1 cellular context compared by ENCODE assay signal in the genomic region with DNA sequence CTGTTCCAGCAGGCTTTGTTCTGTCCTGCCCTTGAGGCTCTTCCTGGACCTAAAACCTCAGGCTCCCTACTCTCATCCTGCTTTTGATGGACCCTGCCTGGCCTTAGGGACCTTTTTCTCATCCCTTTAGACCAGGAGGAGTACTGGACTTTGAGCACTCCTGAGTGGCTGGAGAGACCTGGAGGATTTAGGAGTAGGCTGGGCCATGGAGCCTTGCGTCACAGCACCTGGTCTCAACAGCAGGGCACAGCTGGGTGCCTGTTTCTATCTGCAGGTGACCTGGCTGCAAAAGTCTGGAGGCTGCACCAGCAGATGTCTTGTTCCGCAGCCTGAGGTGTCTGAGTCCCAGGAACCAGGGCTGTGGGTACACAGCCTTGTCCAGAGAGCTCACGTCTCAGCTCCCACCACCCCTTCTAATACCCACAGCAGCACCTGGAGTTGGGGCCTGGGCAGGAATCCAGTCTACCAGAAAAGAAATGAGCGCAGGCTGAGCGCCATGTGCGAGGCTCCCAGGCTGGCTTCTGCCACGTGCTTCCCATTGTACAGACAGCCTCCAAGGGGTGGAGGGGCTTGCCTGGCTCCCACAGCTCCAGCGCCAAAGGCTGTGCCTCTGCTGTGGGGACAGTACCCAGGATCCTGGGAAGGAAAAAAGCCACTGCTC.
TF ChIP-seq lines count a peak whose summit lies in the region.

No MANE protein-coding gene starts in this region.

TF ChIP-seq in HepG2, 621 proteins besides CTCF, POLR2A, EP300 and RAD21 (continues in another document):
- TF ChIP-seq ZNF382 (CRISPR knock-in tag; IDR thresholded peaks at IDR 0.05; ENCODE audit: borderline replicate concordance), result no peak
- TF ChIP-seq KDM5A (IDR thresholded peaks at IDR 0.05; ENCODE audit: borderline replicate concordance, low read length), result no peak
- no peak for TF ChIP-seq ZNF143 (CRISPR knock-in tag; IDR thresholded peaks at IDR 0.05)
- TF ChIP-seq CBX2 (IDR thresholded peaks at IDR 0.05; ENCODE audit: low read depth, low read length), result no peak
- TF ChIP-seq CBX2 (CRISPR knock-in tag; IDR thresholded peaks at IDR 0.05; ENCODE audit: low read depth), result no peak
- no peak for TF ChIP-seq FLYWCH1 (CRISPR knock-in tag; IDR thresholded peaks at IDR 0.05)
- TF ChIP-seq ZNF605 (CRISPR knock-in tag; IDR thresholded peaks at IDR 0.05), result no peak
- peak; percentile 30 for TF ChIP-seq ZEB1 (IDR thresholded peaks at IDR 0.05; ENCODE audit: insufficient replicate concordance, low read depth)
- no peak for TF ChIP-seq NFATC3 (CRISPR knock-in tag; IDR thresholded peaks at IDR 0.05)
- no peak for TF ChIP-seq LCORL (IDR thresholded peaks at IDR 0.05)
- peak; percentile 33; the same call in 1 of the 2 replicates for TF ChIP-seq LCORL (CRISPR knock-in tag; IDR thresholded peaks at IDR 0.05)
- no peak for TF ChIP-seq RCOR2 (CRISPR knock-in tag; IDR thresholded peaks at IDR 0.05)
- no peak for TF ChIP-seq HNRNPH1 (optimal IDR thresholded peaks at IDR 0.05; ENCODE audit: low read depth, low read length)
- TF ChIP-seq CREM (IDR thresholded peaks at IDR 0.05), result no peak
- TF ChIP-seq CREM (CRISPR knock-in tag; IDR thresholded peaks at IDR 0.05), result no peak
- TF ChIP-seq, protein P1, sequence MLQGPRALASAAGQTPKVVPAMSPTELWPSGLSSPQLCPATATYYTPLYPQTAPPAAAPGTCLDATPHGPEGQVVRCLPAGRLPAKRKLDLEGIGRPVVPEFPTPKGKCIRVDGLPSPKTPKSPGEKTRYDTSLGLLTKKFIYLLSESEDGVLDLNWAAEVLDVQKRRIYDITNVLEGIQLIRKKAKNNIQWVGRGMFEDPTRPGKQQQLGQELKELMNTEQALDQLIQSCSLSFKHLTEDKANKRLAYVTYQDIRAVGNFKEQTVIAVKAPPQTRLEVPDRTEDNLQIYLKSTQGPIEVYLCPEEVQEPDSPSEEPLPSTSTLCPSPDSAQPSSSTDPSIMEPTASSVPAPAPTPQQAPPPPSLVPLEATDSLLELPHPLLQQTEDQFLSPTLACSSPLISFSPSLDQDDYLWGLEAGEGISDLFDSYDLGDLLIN (CRISPR knock-in tag; IDR thresholded peaks at IDR 0.05; ENCODE audit: borderline replicate concordance), result no peak
- TF ChIP-seq, protein P2, sequence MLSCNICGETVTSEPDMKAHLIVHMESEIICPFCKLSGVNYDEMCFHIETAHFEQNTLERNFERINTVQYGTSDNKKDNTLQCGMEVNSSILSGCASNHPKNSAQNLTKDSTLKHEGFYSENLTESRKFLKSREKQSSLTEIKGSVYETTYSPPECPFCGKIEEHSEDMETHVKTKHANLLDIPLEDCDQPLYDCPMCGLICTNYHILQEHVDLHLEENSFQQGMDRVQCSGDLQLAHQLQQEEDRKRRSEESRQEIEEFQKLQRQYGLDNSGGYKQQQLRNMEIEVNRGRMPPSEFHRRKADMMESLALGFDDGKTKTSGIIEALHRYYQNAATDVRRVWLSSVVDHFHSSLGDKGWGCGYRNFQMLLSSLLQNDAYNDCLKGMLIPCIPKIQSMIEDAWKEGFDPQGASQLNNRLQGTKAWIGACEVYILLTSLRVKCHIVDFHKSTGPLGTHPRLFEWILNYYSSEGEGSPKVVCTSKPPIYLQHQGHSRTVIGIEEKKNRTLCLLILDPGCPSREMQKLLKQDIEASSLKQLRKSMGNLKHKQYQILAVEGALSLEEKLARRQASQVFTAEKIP (CRISPR knock-in tag; IDR thresholded peaks at IDR 0.05; ENCODE audit: borderline replicate concordance), result no peak
- no peak for TF ChIP-seq ELF1 (CRISPR knock-in tag; IDR thresholded peaks at IDR 0.05)
- TF ChIP-seq, protein P3, sequence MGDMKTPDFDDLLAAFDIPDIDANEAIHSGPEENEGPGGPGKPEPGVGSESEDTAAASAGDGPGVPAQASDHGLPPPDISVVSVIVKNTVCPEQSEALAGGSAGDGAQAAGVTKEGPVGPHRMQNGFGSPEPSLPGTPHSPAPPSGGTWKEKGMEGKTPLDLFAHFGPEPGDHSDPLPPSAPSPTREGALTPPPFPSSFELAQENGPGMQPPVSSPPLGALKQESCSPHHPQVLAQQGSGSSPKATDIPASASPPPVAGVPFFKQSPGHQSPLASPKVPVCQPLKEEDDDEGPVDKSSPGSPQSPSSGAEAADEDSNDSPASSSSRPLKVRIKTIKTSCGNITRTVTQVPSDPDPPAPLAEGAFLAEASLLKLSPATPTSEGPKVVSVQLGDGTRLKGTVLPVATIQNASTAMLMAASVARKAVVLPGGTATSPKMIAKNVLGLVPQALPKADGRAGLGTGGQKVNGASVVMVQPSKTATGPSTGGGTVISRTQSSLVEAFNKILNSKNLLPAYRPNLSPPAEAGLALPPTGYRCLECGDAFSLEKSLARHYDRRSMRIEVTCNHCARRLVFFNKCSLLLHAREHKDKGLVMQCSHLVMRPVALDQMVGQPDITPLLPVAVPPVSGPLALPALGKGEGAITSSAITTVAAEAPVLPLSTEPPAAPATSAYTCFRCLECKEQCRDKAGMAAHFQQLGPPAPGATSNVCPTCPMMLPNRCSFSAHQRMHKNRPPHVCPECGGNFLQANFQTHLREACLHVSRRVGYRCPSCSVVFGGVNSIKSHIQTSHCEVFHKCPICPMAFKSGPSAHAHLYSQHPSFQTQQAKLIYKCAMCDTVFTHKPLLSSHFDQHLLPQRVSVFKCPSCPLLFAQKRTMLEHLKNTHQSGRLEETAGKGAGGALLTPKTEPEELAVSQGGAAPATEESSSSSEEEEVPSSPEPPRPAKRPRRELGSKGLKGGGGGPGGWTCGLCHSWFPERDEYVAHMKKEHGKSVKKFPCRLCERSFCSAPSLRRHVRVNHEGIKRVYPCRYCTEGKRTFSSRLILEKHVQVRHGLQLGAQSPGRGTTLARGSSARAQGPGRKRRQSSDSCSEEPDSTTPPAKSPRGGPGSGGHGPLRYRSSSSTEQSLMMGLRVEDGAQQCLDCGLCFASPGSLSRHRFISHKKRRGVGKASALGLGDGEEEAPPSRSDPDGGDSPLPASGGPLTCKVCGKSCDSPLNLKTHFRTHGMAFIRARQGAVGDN (CRISPR knock-in tag; IDR thresholded peaks at IDR 0.05), result peak; percentile 44
- TF ChIP-seq, protein P4, sequence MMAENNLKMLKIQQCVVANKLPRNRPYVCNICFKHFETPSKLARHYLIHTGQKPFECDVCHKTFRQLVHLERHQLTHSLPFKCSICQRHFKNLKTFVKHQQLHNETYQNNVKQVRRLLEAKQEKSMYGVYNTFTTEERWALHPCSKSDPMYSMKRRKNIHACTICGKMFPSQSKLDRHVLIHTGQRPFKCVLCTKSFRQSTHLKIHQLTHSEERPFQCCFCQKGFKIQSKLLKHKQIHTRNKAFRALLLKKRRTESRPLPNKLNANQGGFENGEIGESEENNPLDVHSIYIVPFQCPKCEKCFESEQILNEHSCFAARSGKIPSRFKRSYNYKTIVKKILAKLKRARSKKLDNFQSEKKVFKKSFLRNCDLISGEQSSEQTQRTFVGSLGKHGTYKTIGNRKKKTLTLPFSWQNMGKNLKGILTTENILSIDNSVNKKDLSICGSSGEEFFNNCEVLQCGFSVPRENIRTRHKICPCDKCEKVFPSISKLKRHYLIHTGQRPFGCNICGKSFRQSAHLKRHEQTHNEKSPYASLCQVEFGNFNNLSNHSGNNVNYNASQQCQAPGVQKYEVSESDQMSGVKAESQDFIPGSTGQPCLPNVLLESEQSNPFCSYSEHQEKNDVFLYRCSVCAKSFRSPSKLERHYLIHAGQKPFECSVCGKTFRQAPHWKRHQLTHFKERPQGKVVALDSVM (CRISPR knock-in tag; IDR thresholded peaks at IDR 0.05), result no peak
- TF ChIP-seq, protein P5, sequence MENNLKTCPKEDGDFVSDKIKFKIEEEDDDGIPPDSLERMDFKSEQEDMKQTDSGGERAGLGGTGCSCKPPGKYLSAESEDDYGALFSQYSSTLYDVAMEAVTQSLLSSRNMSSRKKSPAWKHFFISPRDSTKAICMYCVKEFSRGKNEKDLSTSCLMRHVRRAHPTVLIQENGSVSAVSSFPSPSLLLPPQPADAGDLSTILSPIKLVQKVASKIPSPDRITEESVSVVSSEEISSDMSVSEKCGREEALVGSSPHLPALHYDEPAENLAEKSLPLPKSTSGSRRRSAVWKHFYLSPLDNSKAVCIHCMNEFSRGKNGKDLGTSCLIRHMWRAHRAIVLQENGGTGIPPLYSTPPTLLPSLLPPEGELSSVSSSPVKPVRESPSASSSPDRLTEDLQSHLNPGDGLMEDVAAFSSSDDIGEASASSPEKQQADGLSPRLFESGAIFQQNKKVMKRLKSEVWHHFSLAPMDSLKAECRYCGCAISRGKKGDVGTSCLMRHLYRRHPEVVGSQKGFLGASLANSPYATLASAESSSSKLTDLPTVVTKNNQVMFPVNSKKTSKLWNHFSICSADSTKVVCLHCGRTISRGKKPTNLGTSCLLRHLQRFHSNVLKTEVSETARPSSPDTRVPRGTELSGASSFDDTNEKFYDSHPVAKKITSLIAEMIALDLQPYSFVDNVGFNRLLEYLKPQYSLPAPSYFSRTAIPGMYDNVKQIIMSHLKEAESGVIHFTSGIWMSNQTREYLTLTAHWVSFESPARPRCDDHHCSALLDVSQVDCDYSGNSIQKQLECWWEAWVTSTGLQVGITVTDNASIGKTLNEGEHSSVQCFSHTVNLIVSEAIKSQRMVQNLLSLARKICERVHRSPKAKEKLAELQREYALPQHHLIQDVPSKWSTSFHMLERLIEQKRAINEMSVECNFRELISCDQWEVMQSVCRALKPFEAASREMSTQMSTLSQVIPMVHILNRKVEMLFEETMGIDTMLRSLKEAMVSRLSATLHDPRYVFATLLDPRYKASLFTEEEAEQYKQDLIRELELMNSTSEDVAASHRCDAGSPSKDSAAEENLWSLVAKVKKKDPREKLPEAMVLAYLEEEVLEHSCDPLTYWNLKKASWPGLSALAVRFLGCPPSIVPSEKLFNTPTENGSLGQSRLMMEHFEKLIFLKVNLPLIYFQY (CRISPR knock-in tag; IDR thresholded peaks at IDR 0.05; ENCODE audit: borderline replicate concordance), result no peak
- no peak for TF ChIP-seq RAD51 (IDR thresholded peaks at IDR 0.05; ENCODE audit: borderline replicate concordance)
- TF ChIP-seq KDM3A (CRISPR knock-in tag; IDR thresholded peaks at IDR 0.05; ENCODE audit: low read depth), result no peak
- no peak for TF ChIP-seq ZNF431 (CRISPR knock-in tag; IDR thresholded peaks at IDR 0.05; ENCODE audit: borderline replicate concordance, low read depth)
- no peak for TF ChIP-seq MTF1 (CRISPR knock-in tag; IDR thresholded peaks at IDR 0.05)
- no peak for TF ChIP-seq ZNF615 (CRISPR knock-in tag; IDR thresholded peaks at IDR 0.05; ENCODE audit: borderline replicate concordance)
- TF ChIP-seq, protein P6, sequence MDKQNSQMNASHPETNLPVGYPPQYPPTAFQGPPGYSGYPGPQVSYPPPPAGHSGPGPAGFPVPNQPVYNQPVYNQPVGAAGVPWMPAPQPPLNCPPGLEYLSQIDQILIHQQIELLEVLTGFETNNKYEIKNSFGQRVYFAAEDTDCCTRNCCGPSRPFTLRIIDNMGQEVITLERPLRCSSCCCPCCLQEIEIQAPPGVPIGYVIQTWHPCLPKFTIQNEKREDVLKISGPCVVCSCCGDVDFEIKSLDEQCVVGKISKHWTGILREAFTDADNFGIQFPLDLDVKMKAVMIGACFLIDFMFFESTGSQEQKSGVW (CRISPR knock-in tag; IDR thresholded peaks at IDR 0.05; ENCODE audit: borderline replicate concordance), result no peak
- TF ChIP-seq ZNF672 (CRISPR knock-in tag; IDR thresholded peaks at IDR 0.05), result no peak
- TF ChIP-seq KLF9 (CRISPR knock-in tag; IDR thresholded peaks at IDR 0.05; ENCODE audit: low read depth), result no peak
- TF ChIP-seq, protein P7, sequence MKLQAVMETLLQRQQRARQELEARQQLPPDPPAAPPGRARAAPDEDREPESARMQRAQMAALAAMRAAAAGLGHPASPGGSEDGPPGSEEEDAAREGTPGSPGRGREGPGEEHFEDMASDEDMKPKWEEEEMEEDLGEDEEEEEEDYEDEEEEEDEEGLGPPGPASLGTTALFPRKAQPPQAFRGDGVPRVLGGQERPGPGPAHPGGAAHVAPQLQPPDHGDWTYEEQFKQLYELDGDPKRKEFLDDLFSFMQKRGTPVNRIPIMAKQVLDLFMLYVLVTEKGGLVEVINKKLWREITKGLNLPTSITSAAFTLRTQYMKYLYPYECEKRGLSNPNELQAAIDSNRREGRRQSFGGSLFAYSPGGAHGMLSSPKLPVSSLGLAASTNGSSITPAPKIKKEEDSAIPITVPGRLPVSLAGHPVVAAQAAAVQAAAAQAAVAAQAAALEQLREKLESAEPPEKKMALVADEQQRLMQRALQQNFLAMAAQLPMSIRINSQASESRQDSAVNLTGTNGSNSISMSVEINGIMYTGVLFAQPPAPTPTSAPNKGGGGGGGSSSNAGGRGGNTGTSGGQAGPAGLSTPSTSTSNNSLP (IDR thresholded peaks at IDR 0.05; ENCODE audit: low read depth, low read length), result no peak
- no peak for TF ChIP-seq POGZ (CRISPR knock-in tag; IDR thresholded peaks at IDR 0.05)
- no peak for TF ChIP-seq ZNF749 (CRISPR knock-in tag; IDR thresholded peaks at IDR 0.05; ENCODE audit: borderline replicate concordance)
- TF ChIP-seq, protein P8, sequence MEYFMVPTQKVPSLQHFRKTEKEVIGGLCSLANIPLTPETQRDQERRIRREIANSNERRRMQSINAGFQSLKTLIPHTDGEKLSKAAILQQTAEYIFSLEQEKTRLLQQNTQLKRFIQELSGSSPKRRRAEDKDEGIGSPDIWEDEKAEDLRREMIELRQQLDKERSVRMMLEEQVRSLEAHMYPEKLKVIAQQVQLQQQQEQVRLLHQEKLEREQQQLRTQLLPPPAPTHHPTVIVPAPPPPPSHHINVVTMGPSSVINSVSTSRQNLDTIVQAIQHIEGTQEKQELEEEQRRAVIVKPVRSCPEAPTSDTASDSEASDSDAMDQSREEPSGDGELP (IDR thresholded peaks at IDR 0.05; ENCODE audit: borderline replicate concordance, low read depth), result peak; percentile 41; the same call in 1 of the 2 replicates
- TF ChIP-seq CEBPB (IDR thresholded peaks at IDR 0.05; ENCODE audit: borderline replicate concordance, low read depth, low read length), result peak; percentile 30; the same call in 1 of the 2 replicates
- no peak for TF ChIP-seq MATR3 (CRISPR knock-in tag; IDR thresholded peaks at IDR 0.05)
- TF ChIP-seq, protein P9, sequence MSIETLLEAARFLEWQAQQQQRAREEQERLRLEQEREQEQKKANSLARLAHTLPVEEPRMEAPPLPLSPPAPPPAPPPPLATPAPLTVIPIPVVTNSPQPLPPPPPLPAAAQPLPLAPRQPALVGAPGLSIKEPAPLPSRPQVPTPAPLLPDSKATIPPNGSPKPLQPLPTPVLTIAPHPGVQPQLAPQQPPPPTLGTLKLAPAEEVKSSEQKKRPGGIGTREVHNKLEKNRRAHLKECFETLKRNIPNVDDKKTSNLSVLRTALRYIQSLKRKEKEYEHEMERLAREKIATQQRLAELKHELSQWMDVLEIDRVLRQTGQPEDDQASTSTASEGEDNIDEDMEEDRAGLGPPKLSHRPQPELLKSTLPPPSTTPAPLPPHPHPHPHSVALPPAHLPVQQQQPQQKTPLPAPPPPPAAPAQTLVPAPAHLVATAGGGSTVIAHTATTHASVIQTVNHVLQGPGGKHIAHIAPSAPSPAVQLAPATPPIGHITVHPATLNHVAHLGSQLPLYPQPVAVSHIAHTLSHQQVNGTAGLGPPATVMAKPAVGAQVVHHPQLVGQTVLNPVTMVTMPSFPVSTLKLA (IDR thresholded peaks at IDR 0.05), result peak; percentile 83
- TF ChIP-seq ZNF24 (IDR thresholded peaks at IDR 0.05), result no peak
- no peak for TF ChIP-seq AGO1 (IDR thresholded peaks at IDR 0.05; ENCODE audit: low read depth, low read length, poor library complexity, severe bottlenecking)
- TF ChIP-seq, protein P10, sequence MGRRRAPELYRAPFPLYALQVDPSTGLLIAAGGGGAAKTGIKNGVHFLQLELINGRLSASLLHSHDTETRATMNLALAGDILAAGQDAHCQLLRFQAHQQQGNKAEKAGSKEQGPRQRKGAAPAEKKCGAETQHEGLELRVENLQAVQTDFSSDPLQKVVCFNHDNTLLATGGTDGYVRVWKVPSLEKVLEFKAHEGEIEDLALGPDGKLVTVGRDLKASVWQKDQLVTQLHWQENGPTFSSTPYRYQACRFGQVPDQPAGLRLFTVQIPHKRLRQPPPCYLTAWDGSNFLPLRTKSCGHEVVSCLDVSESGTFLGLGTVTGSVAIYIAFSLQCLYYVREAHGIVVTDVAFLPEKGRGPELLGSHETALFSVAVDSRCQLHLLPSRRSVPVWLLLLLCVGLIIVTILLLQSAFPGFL (CRISPR knock-in tag; IDR thresholded peaks at IDR 0.05), result no peak
- TF ChIP-seq ZNF781 (CRISPR knock-in tag; IDR thresholded peaks at IDR 0.05; ENCODE audit: borderline replicate concordance, not compliant biosample characterization), result no peak
